ENCODE assay signal across 8 cellular contexts in the genomic region with DNA sequence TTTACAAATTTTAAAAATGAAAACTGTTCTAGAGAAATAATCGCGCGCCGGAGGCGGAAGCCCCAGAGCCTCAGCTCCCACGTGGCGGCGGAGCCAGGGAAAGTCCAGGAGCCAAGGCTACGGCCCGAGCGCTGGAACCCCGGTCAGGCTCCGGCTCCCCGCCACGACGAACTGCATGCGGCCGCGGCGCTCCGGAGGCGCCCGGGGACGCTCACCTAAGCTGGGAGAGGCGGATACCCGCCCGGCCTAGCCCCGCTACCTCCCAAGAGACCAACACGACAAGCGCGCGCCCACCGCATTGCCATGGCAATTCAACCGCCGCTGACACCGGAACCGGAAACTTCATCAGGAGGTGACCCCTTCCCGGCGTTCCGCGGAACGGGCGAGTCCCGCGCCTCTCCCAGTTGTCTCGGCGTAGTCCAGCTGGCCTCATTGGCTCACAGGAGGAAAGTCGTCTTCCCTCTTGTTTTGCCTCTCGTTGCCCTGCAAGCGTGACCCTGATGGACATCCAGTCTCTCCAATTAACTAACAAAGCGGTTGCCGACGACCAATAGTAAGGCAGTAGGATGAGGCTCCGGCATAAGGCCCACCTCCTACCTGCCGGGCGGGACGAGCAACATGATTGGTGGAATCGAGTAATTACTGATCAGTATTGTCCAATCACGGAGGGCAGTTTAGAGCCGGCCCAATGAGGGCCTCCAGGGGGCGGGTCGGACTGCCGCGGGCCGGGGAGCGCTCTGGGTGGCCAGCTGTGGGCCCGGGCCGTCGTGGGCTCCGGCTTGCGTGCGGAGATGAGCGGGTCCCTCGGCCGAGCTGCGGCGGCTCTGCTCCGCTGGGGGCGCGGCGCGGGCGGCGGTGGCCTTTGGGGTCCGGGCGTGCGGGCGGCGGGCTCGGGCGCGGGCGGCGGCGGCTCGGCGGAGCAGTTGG. TPM values are rescaled to one million over a fixed set of nuclear protein-coding genes. Genes with fewer than 3 reads are reported as not detected.
DNase-seq lines count a peak whose midpoint lies in the region; ATAC-seq and TF ChIP-seq lines count a peak whose summit lies in the region.

Gene GLRX5 (plus strand): TSS at position 752 of the 927 bp plus-strand sequence. CDS start 40 bp downstream, at position 792.

- no TSS peak for BruUV-seq in Panc1 (replicated peaks; lab: Mats Ljungman, UMichigan)

- no peaks in the 10 kb centered on the region for H3K27me3 Mint-ChIP-seq in activated T-cell treated with anti-CD3 and anti-CD28 coated beads, Interleukin-2, amount 50 U/mL, for 4 hours (ENCODE audit: low read depth)

- peak within 1 kb of the TSS; percentile 92 to 95 for H3K4me3 ChIP-seq in Panc1 (ENCODE audit: low read depth in 2 of 2, low read length in 2 of 2)
- H3K4me3 ChIP-seq in mucosa of rectum (ENCODE audit: low read length in 2 of 2): peak within 1 kb of the TSS; percentile 77 to 87

- intact Hi-C loops in Panc1 (cut with micrococcal nuclease; ENCODE audit: unreplicated experiment): no loop called here

- CTCF ChIA-PET in Panc1 (lab: Charles Lee): interaction anchor here (1.0 kb wide), 1 partner anchor 10 kb away, joined by 3 read pairs; no protein-coding TSS in a partner anchor

- H3K36me3 Mint-ChIP-seq in activated T-cell treated with anti-CD3 and anti-CD28 coated beads, Interleukin-2, amount 50 U/mL, for 4 hours (ENCODE audit: insufficient read depth): peaks cover 29% of the 10 kb centered on the region

- H3K9me3 ChIP-seq in Panc1 (ENCODE audit: control insufficient read depth, insufficient read depth, low read depth, low read length) (no peaks in the 10 kb centered on the region), mucosa of rectum (ENCODE audit: control insufficient read depth in 2 of 2, low read length in 2 of 2) (no peaks in the 10 kb centered on the region)

- H3K4me1 ChIP-seq in Panc1 (ENCODE audit: control insufficient read depth, insufficient read depth, low read length) (peaks cover 34% of the 10 kb centered on the region), mucosa of rectum (ENCODE audit: control insufficient read depth in 2 of 2, insufficient read depth in 2 of 2, low read length in 2 of 2) (peaks cover 27 to 32% of the 10 kb centered on the region in 2 donors)

- TF ChIP-seq CTCF in Panc1 (IDR thresholded peaks at IDR 0.05): no peak

- peaks cover 60% of the 10 kb centered on the region for H3K4me1 Mint-ChIP-seq in activated T-cell treated with anti-CD3 and anti-CD28 coated beads, Interleukin-2, amount 50 U/mL, for 4 hours (ENCODE audit: low read depth)

- in situ Hi-C loops in Panc1 (cut with HindIII; ENCODE audit: low pct_unique_long_range_greater_than_20kb, low sequenced_read_pairs): no loop called here

- H3K36me3 ChIP-seq in Panc1 (ENCODE audit: control insufficient read depth, insufficient read depth, low read length): peaks cover 16% of the 10 kb centered on the region
- H3K36me3 ChIP-seq in mucosa of rectum (ENCODE audit: control insufficient read depth in 2 of 2, insufficient read depth in 2 of 2, low read length in 2 of 2): peaks cover 4 to 7% of the 10 kb centered on the region in 2 donors

- H3K4me3 Mint-ChIP-seq in activated T-cell treated with anti-CD3 and anti-CD28 coated beads, Interleukin-2, amount 50 U/mL, for 4 hours: peak within 1 kb of the TSS; percentile 97

- H3K9ac ChIP-seq in mucosa of rectum (ENCODE audit: low read depth in 1 of 2, low read length in 2 of 2): peak within 1 kb of the TSS; percentile 71 to 85

- TF ChIP-seq POLR2A in erythroblast (IDR thresholded peaks at IDR 0.05; ENCODE audit: low read length): peak; percentile 95

- POLR2A ChIA-PET in Panc1 (lab: Charles Lee): interaction anchor here (0.7 to 1.3 kb wide), 2 partner anchors 92 to 134 kb away, joined by 3 to 7 read pairs; no protein-coding TSS in a partner anchor

- no peaks in the 10 kb centered on the region for H3K9me3 Mint-ChIP-seq in activated T-cell treated with anti-CD3 and anti-CD28 coated beads, Interleukin-2, amount 50 U/mL, for 4 hours

- ATAC-seq in GM21723 (IDR thresholded peaks at IDR 0.05; ENCODE audit: unreplicated experiment): peak; percentile 90
- peak; percentile 95 for ATAC-seq in Panc1
- ATAC-seq in activated T-cell treated with anti-CD3 and anti-CD28 coated beads, Interleukin-2, amount 50 U/mL, for 4 hours: peak; percentile 90 to 92

- H3K27me3 ChIP-seq in Panc1 (ENCODE audit: control insufficient read depth, insufficient read depth, low read length): no peaks in the 10 kb centered on the region
- no peaks in the 10 kb centered on the region for H3K27me3 ChIP-seq in mucosa of rectum (ENCODE audit: control insufficient read depth in 2 of 2, insufficient read depth in 2 of 2, low read length in 2 of 2)

- H3K27ac ChIP-seq in Panc1 (ENCODE audit: low read length) (peak within 1 kb of the TSS; percentile 92), mucosa of rectum (ENCODE audit: low read depth in 2 of 2, low read length in 2 of 2) (peak within 1 kb of the TSS; percentile 85 to 90)

- DNase-seq in DMS53 (lab: John Stamatoyannopoulos, UW): peak; percentile 99
- peak; percentile 99 for DNase-seq in KG1 (lab: John Stamatoyannopoulos, UW)
- peak; percentile 99 for DNase-seq in Panc1 (ENCODE audit: low read depth, low spot score)
- peak; percentile 95 for DNase-seq in activated T-cell treated with anti-CD3 and anti-CD28 coated beads, Interleukin-2, amount 50 U/mL, for 4 hours
- DNase-seq in erythroblast (lab: John Stamatoyannopoulos, UW): peak; percentile 100
- peak; percentile 97 for DNase-seq in stimulated activated CD8-positive, alpha-beta memory T cell treated with anti-CD3 and anti-CD28 coated beads, Interleukin-4, amount 100 ng/mL, for 48 hours

RNA-seq across cellular contexts. Expression of gene GLRX5, which starts in this region (rescaled TPM):
- 38.6 TPM for total RNA-seq in Panc1 (2021; ENCODE audit: unreplicated experiment)
- 42.7 TPM for polyA plus RNA-seq in Panc1 (2012; ENCODE audit: insufficient read length)
- total RNA-seq in activated T-cell treated with anti-CD3 and anti-CD28 coated beads, Interleukin-2, amount 50 U/mL, for 4 hours: 10 to 100 TPM; 37.3 to 45.1 (median 40.7) TPM

Comparison
In these comparisons a context has a peak if more than half of its experiments do, and no peak if none do; other contexts are left out.
1. Peak in every context shown above with its lines: DNase-seq, ATAC-seq, H3K4me3 ChIP-seq and H3K27ac ChIP-seq.